ENCODE assay signal across 21 cellular contexts in the genomic region with DNA sequence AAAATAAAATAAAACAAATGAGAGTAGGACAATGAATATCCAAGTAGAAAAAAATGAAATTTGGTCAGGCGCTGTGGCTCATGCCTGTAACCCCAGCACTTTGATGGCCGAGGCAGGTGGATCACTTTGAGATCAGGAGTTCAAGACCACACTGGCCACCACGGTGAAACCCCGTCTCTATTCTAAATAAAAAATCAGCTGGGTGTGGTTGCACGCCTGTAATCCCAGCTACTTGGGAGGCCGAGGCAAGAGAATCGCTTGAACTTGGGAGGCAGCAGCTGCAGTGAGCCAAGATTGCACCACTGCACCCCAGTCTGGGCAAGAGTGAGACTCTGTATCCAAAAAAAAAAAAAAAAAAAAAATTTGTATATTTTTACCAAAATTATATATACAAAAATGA.
"Had no signal": no experiment of that assay in that cellular context is flagged by ENCODE, and none has a peak within 500 bp of the region (broad histone marks: within the 10 kb centered on the region; RNA-seq: fewer than 3 reads in every experiment).

No MANE protein-coding gene starts in this region.

- H3K4me1 ChIP-seq: colonic mucosa, gastroesophageal sphincter, heart left ventricle, left lung, lower lobe of right lung had no signal

- H3K4me2 ChIP-seq: hepatocyte had no signal

- H3K9me3 ChIP-seq: colonic mucosa, gastroesophageal sphincter, heart left ventricle, left lung, lower lobe of right lung had no signal

- H3K27me3 ChIP-seq: colonic mucosa, foreskin keratinocyte, gastroesophageal sphincter, heart left ventricle, hepatocyte, left lung had no signal

- H2AFZ ChIP-seq: hepatocyte had no signal

- FAIRE-seq: endometrium, frontal cortex had no signal

- H3K36me3 ChIP-seq: colonic mucosa, gastroesophageal sphincter, heart left ventricle, left lung, lower lobe of right lung had no signal

- H3K27ac ChIP-seq: colonic mucosa, foreskin keratinocyte, gastroesophageal sphincter, heart left ventricle, hepatocyte, left lung, lower lobe of right lung had no signal

- H3K79me2 ChIP-seq: hepatocyte had no signal

- DNase-seq: colonic mucosa; cortex of kidney; effector CD8-positive, alpha-beta T cell; effector memory CD8-positive, alpha-beta T cell; endodermal cell; heart left ventricle; hypothalamus; immature natural killer cell; islet precursor cell; left cardiac atrium; left lung; left ventricle myocardium superior; lower lobe of right lung; mesendoderm; midbrain; naive thymus-derived CD4-positive, alpha-beta T cell had no signal

- ATAC-seq: effector memory CD8-positive, alpha-beta T cell; gastroesophageal sphincter; heart left ventricle; left cardiac atrium; left lung; left ventricle myocardium superior; lower lobe of right lung; naive thymus-derived CD4-positive, alpha-beta T cell had no signal

- H3K4me3 ChIP-seq: colonic mucosa, gastroesophageal sphincter, heart left ventricle, hepatocyte, left lung, lower lobe of right lung had no signal
